In genomic region chr4:158129649-158130048, GRCh38 we compare ENCODE assay signal across 10 cellular contexts. TPM values are rescaled to one million over a fixed set of nuclear protein-coding genes. Genes with fewer than 3 reads are reported as not detected.
A peak's percentile ranks its signal among the peaks of the same experiment; 100 is the strongest.
DNase-seq lines count a peak whose midpoint lies in the region; ATAC-seq, FAIRE-seq and TF ChIP-seq lines count a peak whose summit lies in the region.
"Had no signal": no experiment of that assay in that cellular context is flagged by ENCODE, and none has a peak within 500 bp of the region (broad histone marks: within the 10 kb centered on the region; RNA-seq: fewer than 3 reads in every experiment).

No MANE protein-coding gene starts in this region.

- no peak for TF ChIP-seq CTCF in lower lobe of right lung (IDR thresholded peaks at IDR 0.05)

- in situ Hi-C loops in ACHN (cut with HindIII; ENCODE audit: low pct_ligation_motif_present, low pct_unique_long_range_greater_than_20kb, low sequenced_read_pairs) = no loop called here

- H3K4me1 ChIP-seq in lower lobe of right lung = no peaks in the 10 kb centered on the region

- DNase-seq in ACHN (peak; percentile 73), MG63 (peak; percentile 25), H7 (no peak), 8988T (no peak), lower lobe of right lung (no peak), GM12892 (ENCODE audit: insufficient read length) (no peak)
- DNase-seq: activated CD8-positive, alpha-beta memory T cell treated with anti-CD3 and anti-CD28 coated beads, Interleukin-2, amount 10 ng/mL, durations not matched to agents 7 days and 5 days had no signal

- H3K27me3 ChIP-seq in MG63 (no peaks in the 10 kb centered on the region), H7 (ENCODE audit: control insufficient read depth, insufficient read depth, low read length) (no peaks in the 10 kb centered on the region), lower lobe of right lung (ENCODE audit: low read depth) (no peaks in the 10 kb centered on the region)

- FAIRE-seq in GM12892 (lab: Jason Lieb, UNC) = no peak

- H3K36me3 ChIP-seq in MG63 (no peaks in the 10 kb centered on the region), H7 (replicated peaks; ENCODE audit: control insufficient read depth, insufficient read depth, low read length) (no peaks in the 10 kb centered on the region), lower lobe of right lung (no peaks in the 10 kb centered on the region)

- H3K9me3 ChIP-seq in MG63 (no peaks in the 10 kb centered on the region), lower lobe of right lung (no peaks in the 10 kb centered on the region)

- no peak overlapping the region for H3K27ac ChIP-seq in lower lobe of right lung

- H3K4me3 ChIP-seq in MG63 = no peak overlapping the region
- no peak overlapping the region for H3K4me3 ChIP-seq in H7 (ENCODE audit: insufficient read depth, low read depth, low read length)
- no peak overlapping the region for H3K4me3 ChIP-seq in lower lobe of right lung

- ATAC-seq in GM19397 (IDR thresholded peaks at IDR 0.05; ENCODE audit: unreplicated experiment) = peak; percentile 87
- ATAC-seq in HG02938 (IDR thresholded peaks at IDR 0.05; ENCODE audit: unreplicated experiment) = peak; percentile 96
- no peak for ATAC-seq in lower lobe of right lung
- ATAC-seq: activated CD8-positive, alpha-beta memory T cell treated with anti-CD3 and anti-CD28 coated beads, Interleukin-2, amount 10 ng/mL, durations not matched to agents 7 days and 5 days; stimulated activated effector memory CD8-positive, alpha-beta T cell treated with anti-CD3 and anti-CD28 coated beads, Interleukin-12 subunit alpha, Interleukin-12 subunit beta, amount 100 ng/mL, for 72 hours had no signal

- no peak for TF ChIP-seq POLR2A in GM12892 (IDR thresholded peaks at IDR 0.05; ENCODE audit: low read depth, low read length)

- intact Hi-C loops in lower lobe of right lung (cut with DNase I) = no loop called here

RNA-seq across cellular contexts. Expression of gene GASK1B, which starts 43.2 kb away (rescaled TPM):
- 2.0 and 4.1 TPM in 2 replicates for total RNA-seq in MG63 (2014; rRNA removed; shearing (Covaris generic); ENCODE audit: low replicate concordance)
- 0.07 and 0.42 TPM in 2 replicates for total RNA-seq in H7 (2014; rRNA removed; shearing (Covaris generic))
- total RNA-seq in lower lobe of right lung = 22.7 TPM
- not detected for polyA plus RNA-seq in GM12892 (2012; ENCODE audit: missing spikeins)
- total RNA-seq: activated CD8-positive, alpha-beta memory T cell treated with anti-CD3 and anti-CD28 coated beads, Interleukin-2, amount 10 ng/mL, durations not matched to agents 7 days and 5 days had no signal

Comparison
In these comparisons a context has a peak if more than half of its experiments do, and no peak if none do; other contexts are left out.
1. DNase-seq: peak in ACHN (single experiment) and MG63 (single experiment); none in H7 (single experiment), 8988T (single experiment), lower lobe of right lung (single experiment) and GM12892 (single experiment).
2. ATAC-seq: peak in GM19397 (single experiment) and HG02938 (single experiment); none in lower lobe of right lung (0 of 2).